ENCODE assay signal across 11 cellular contexts in genomic region chr18:45617284-45617683, GRCh38. TPM values are rescaled to one million over a fixed set of nuclear protein-coding genes. Genes with fewer than 3 reads are reported as not detected.
DNase-seq lines count a peak whose midpoint lies in the region; TF ChIP-seq lines count a peak whose summit lies in the region.
"Had no signal": no experiment of that assay in that cellular context is flagged by ENCODE, and none has a peak within 500 bp of the region (broad histone marks: within the 10 kb centered on the region; RNA-seq: fewer than 3 reads in every experiment).

No MANE protein-coding gene starts in this region.

- H3K9me3 ChIP-seq in thyroid gland = no peaks in the 10 kb centered on the region

- H3K27me3 Mint-ChIP-seq in MCF 10A (ENCODE audit: insufficient read depth, unreplicated experiment) = peaks cover 7% of the 10 kb centered on the region

- H3K4me3 Mint-ChIP-seq in MCF 10A (ENCODE audit: unreplicated experiment) = no peak overlapping the region
- H3K4me3 Mint-ChIP-seq: central memory CD8-positive, alpha-beta T cell had no signal

- H3K27ac Mint-ChIP-seq in MCF 10A (ENCODE audit: low read depth, unreplicated experiment) = peak overlapping the region; percentile 31

- no peaks in the 10 kb centered on the region for H3K36me3 ChIP-seq in thyroid gland

- no peak overlapping the region for H3K4me3 ChIP-seq in thyroid gland (replicated peaks in 1 of 3)

- CTCF ChIA-PET in MCF 10A (lab: Yijun Ruan, JAX) = interaction anchor here (5.4 kb wide), 1 partner anchor 47 kb away, joined by 50 read pairs; no protein-coding TSS in a partner anchor

- no peak for TF ChIP-seq CTCF in MCF 10A (IDR thresholded peaks at IDR 0.05; ENCODE audit: unreplicated experiment)
- TF ChIP-seq CTCF in thyroid gland (IDR thresholded peaks at IDR 0.05) = no peak

- DNase-seq in HS-5 (ENCODE audit: low read depth) (peak; percentile 55), MCF 10A (ENCODE audit: unreplicated experiment) (peak; percentile 97), kidney glomerular epithelial cell (lab: John Stamatoyannopoulos, UW) (peak; percentile 22), thyroid gland (peak; percentile 81 to 85), mesenteric fat pad (ENCODE audit: low spot score) (no peak), NCI-H2196 treated with DMSO at 0.1 percent for 48 hours (lab: John Stamatoyannopoulos, UW; ENCODE audit: unreplicated experiment) (no peak)
- DNase-seq in stimulated activated CD4-positive, alpha-beta T cell treated with anti-CD3 and anti-CD28 coated beads, Interleukin-2, amount 100 ng/mL, for 48 hours = no peak
- no peak for DNase-seq in activated naive CD4-positive, alpha-beta T cell treated with anti-CD3 and anti-CD28 coated beads, Interleukin-2, amount 50 U/mL, for 16 hours
- DNase-seq: NCI-H2029 had no signal

- H3K4me1 ChIP-seq in thyroid gland = peaks cover 18 to 31% of the 10 kb centered on the region in 2 donors

- no peaks in the 10 kb centered on the region for H3K9me3 Mint-ChIP-seq in MCF 10A (ENCODE audit: unreplicated experiment)
- H3K9me3 Mint-ChIP-seq: central memory CD8-positive, alpha-beta T cell had no signal

- POLR2A ChIA-PET in MCF 10A (lab: Yijun Ruan, JAX) = interaction anchor here (0.6 to 1.5 kb wide), 6 partner anchors 9 to 452 kb away, joined by 3 to 6 read pairs (median 4); no protein-coding TSS in a partner anchor

- TF ChIP-seq POLR2A in thyroid gland (IDR thresholded peaks at IDR 0.05) = no peak

- no peaks in the 10 kb centered on the region for H3K27me3 ChIP-seq in thyroid gland

- BruUV-seq in MCF 10A (replicated peaks; lab: Mats Ljungman, UMichigan) = no TSS peak

- intact Hi-C loops in MCF 10A (cut with micrococcal nuclease) = no loop called here
- intact Hi-C loops in thyroid gland (cut with DNase I) = no loop called here

- H3K27ac ChIP-seq in thyroid gland = peak overlapping the region; percentile 46 to 66 (median 48)
- H3K27ac ChIP-seq: VCaP had no signal

- H3K4me1 Mint-ChIP-seq in MCF 10A (ENCODE audit: insufficient read depth, unreplicated experiment) = peaks cover 11% of the 10 kb centered on the region
- H3K4me1 Mint-ChIP-seq: central memory CD8-positive, alpha-beta T cell had no signal

- WGBS in thyroid gland, 2 donors = 21 to 46% methylated on average over 2 of the region's 2 CpGs

- no peaks in the 10 kb centered on the region for H3K36me3 Mint-ChIP-seq in MCF 10A (ENCODE audit: insufficient read depth, unreplicated experiment)

RNA-seq across cellular contexts. Expression of gene SLC14A2, which starts 2.0 kb away (rescaled TPM):
- total RNA-seq in MCF 10A (2022) (not detected in 2 replicates), thyroid gland (1 to 10 TPM in 2 of 4 donors, under 1 TPM in 1, not detected in 1; 0.78 to 2.1 (median 2.1) TPM), mesenteric fat pad (0.45 TPM)

Comparison
In these comparisons a context has a peak if more than half of its experiments do, and no peak if none do; other contexts are left out.
1. DNase-seq: peak in HS-5 (single experiment), MCF 10A (single experiment), kidney glomerular epithelial cell (single experiment) and thyroid gland (2 of 2); none in stimulated activated CD4-positive, alpha-beta T cell treated with anti-CD3 and anti-CD28 coated beads, Interleukin-2, amount 100 ng/mL, for 48 hours (0 of 2), activated naive CD4-positive, alpha-beta T cell treated with anti-CD3 and anti-CD28 coated beads, Interleukin-2, amount 50 U/mL, for 16 hours (single experiment), mesenteric fat pad (single experiment) and NCI-H2196 treated with DMSO at 0.1 percent for 48 hours (single experiment).